In the genomic region with DNA sequence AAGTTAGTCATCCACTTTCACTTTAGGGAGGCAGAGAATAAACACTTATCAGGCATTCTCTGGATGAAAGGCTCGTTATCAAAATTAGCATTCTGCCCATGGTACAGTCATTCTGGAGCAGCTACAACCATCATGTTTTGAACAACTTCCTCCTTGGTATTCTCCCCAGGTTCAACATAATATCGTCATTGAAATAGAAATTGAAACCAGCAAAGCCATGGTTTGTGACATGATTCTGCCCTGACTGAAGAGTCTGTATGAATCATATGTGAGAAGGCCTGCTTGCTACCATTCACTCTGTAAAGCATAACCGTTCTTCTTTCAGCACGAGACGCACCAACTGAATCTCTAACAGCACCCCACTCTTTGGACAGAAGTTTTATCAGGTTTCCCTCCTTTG, we compare ENCODE assay signal across 9 cellular contexts.
A peak's percentile ranks its signal among the peaks of the same experiment; 100 is the strongest.
DNase-seq lines count a peak whose midpoint lies in the region; ATAC-seq and TF ChIP-seq lines count a peak whose summit lies in the region.
"Had no signal": no experiment of that assay in that cellular context is flagged by ENCODE, and none has a peak within 500 bp of the region (broad histone marks: within the 10 kb centered on the region; RNA-seq: fewer than 3 reads in every experiment).

No MANE protein-coding gene starts in this region.

- H3K4me3 Mint-ChIP-seq in activated T-cell treated with anti-CD3 and anti-CD28 coated beads, Interleukin-2, amount 50 U/mL, for 24 hours, result peak overlapping the region; percentile 44
- H3K4me3 Mint-ChIP-seq in T-helper 1 cell treated with Interleukin-12 subunit alpha and Interleukin-12 subunit beta and Interleukin-4 antibody, amounts not matched to agents 30 μg/mL and 1 μg/mL, for 36 hours, result peak overlapping the region; percentile 63
- peak overlapping the region; percentile 48 to 56 for H3K4me3 Mint-ChIP-seq in stimulated activated naive B cell treated with anti-CD40 and anti-IgM and Interleukin-4, amounts not matched to agents 10 μg/mL and 1 μg/mL and 100 μg/mL, for 72 hours

- TF ChIP-seq CTCF in foreskin fibroblast (IDR thresholded peaks at IDR 0.05; ENCODE audit: low read depth, low read length) (no peak), BE2C (IDR thresholded peaks at IDR 0.05; ENCODE audit: low read depth, low read length) (no peak)

- POLR2A ChIA-PET in HEK293T (lab: Yijun Ruan, JAX), result no interaction called here

- H3K36me3 Mint-ChIP-seq in activated T-cell treated with anti-CD3 and anti-CD28 coated beads, Interleukin-2, amount 50 U/mL, for 24 hours (ENCODE audit: low read depth), result no peaks in the 10 kb centered on the region
- no peaks in the 10 kb centered on the region for H3K36me3 Mint-ChIP-seq in T-helper 1 cell treated with Interleukin-12 subunit alpha and Interleukin-12 subunit beta and Interleukin-4 antibody, amounts not matched to agents 30 μg/mL and 1 μg/mL, for 36 hours (ENCODE audit: low read depth)
- no peaks in the 10 kb centered on the region for H3K36me3 Mint-ChIP-seq in stimulated activated naive B cell treated with anti-CD40 and anti-IgM and Interleukin-4, amounts not matched to agents 10 μg/mL and 1 μg/mL and 100 μg/mL, for 72 hours

- CTCF ChIA-PET in HEK293T (lab: Yijun Ruan, JAX), result no interaction called here

- no peaks in the 10 kb centered on the region for H3K9me3 ChIP-seq in BE2C

- peak; percentile 96 for ATAC-seq in HG02852 (IDR thresholded peaks at IDR 0.05; ENCODE audit: unreplicated experiment)
- ATAC-seq in stimulated activated naive B cell treated with anti-CD40 and anti-IgM and Interleukin-4, amounts not matched to agents 10 μg/mL and 1 μg/mL and 100 μg/mL, for 72 hours (replicated peaks), result peak; percentile 97 to 99

- H3K4me1 Mint-ChIP-seq in activated T-cell treated with anti-CD3 and anti-CD28 coated beads, Interleukin-2, amount 50 U/mL, for 24 hours (ENCODE audit: low read depth), result peaks cover 29% of the 10 kb centered on the region
- H3K4me1 Mint-ChIP-seq in T-helper 1 cell treated with Interleukin-12 subunit alpha and Interleukin-12 subunit beta and Interleukin-4 antibody, amounts not matched to agents 30 μg/mL and 1 μg/mL, for 36 hours (ENCODE audit: low read depth), result peaks cover 20% of the 10 kb centered on the region
- peaks cover 12 to 14% of the 10 kb centered on the region in 2 donors for H3K4me1 Mint-ChIP-seq in stimulated activated naive B cell treated with anti-CD40 and anti-IgM and Interleukin-4, amounts not matched to agents 10 μg/mL and 1 μg/mL and 100 μg/mL, for 72 hours

- no peaks in the 10 kb centered on the region for H3K27me3 ChIP-seq in BE2C

- peak overlapping the region; percentile 82 for H3K27ac Mint-ChIP-seq in activated T-cell treated with anti-CD3 and anti-CD28 coated beads, Interleukin-2, amount 50 U/mL, for 24 hours
- peak overlapping the region; percentile 90 for H3K27ac Mint-ChIP-seq in T-helper 1 cell treated with Interleukin-12 subunit alpha and Interleukin-12 subunit beta and Interleukin-4 antibody, amounts not matched to agents 30 μg/mL and 1 μg/mL, for 36 hours
- peak overlapping the region; percentile 73 for H3K27ac Mint-ChIP-seq in stimulated activated naive B cell treated with anti-CD40 and anti-IgM and Interleukin-4, amounts not matched to agents 10 μg/mL and 1 μg/mL and 100 μg/mL, for 72 hours

- H3K36me3 ChIP-seq in BE2C, result no peaks in the 10 kb centered on the region

- H3K4me1 ChIP-seq in BE2C, result no peaks in the 10 kb centered on the region

- H3K9me3 Mint-ChIP-seq in activated T-cell treated with anti-CD3 and anti-CD28 coated beads, Interleukin-2, amount 50 U/mL, for 24 hours, result no peaks in the 10 kb centered on the region
- H3K9me3 Mint-ChIP-seq in T-helper 1 cell treated with Interleukin-12 subunit alpha and Interleukin-12 subunit beta and Interleukin-4 antibody, amounts not matched to agents 30 μg/mL and 1 μg/mL, for 36 hours, result no peaks in the 10 kb centered on the region
- H3K9me3 Mint-ChIP-seq in stimulated activated naive B cell treated with anti-CD40 and anti-IgM and Interleukin-4, amounts not matched to agents 10 μg/mL and 1 μg/mL and 100 μg/mL, for 72 hours, result no peaks in the 10 kb centered on the region

- H3K4me3 ChIP-seq in foreskin fibroblast (ENCODE audit: low read depth in 1 of 2, low read length in 2 of 2), result no peak overlapping the region
- H3K4me3 ChIP-seq in BE2C (ENCODE audit: low read depth, low read length), result no peak overlapping the region

- H3K27me3 Mint-ChIP-seq in activated T-cell treated with anti-CD3 and anti-CD28 coated beads, Interleukin-2, amount 50 U/mL, for 24 hours, result peaks cover 29% of the 10 kb centered on the region
- no peaks in the 10 kb centered on the region for H3K27me3 Mint-ChIP-seq in T-helper 1 cell treated with Interleukin-12 subunit alpha and Interleukin-12 subunit beta and Interleukin-4 antibody, amounts not matched to agents 30 μg/mL and 1 μg/mL, for 36 hours (ENCODE audit: low read depth)
- H3K27me3 Mint-ChIP-seq in stimulated activated naive B cell treated with anti-CD40 and anti-IgM and Interleukin-4, amounts not matched to agents 10 μg/mL and 1 μg/mL and 100 μg/mL, for 72 hours, result peaks cover 0 to 5% of the 10 kb centered on the region in 2 donors

- no peak for DNase-seq in activated T-cell treated with anti-CD3 and anti-CD28 coated beads, Interleukin-2, amount 50 U/mL, for 24 hours
- no peak for DNase-seq in activated T-cell treated with anti-CD3 and anti-CD28 coated beads for 4 hours
- peak; percentile 39 for DNase-seq in stimulated activated naive B cell treated with anti-CD40 and anti-IgM and Interleukin-4, amounts not matched to agents 10 μg/mL and 1 μg/mL and 100 μg/mL, for 72 hours
- no peak for DNase-seq in HEK293T (ENCODE audit: extremely low spot score)
- no peak for DNase-seq in foreskin fibroblast
- DNase-seq in BE2C, result no peak
- DNase-seq: NCI-H2107 had no signal

TF ChIP-seq in HEK293T, 16 proteins besides CTCF, POLR2A, EP300 and RAD21:
- TF ChIP-seq SUZ12 (IDR thresholded peaks at IDR 0.05) (no peak), FOXA1 (IDR thresholded peaks at IDR 0.05) (no peak), SP1 (IDR thresholded peaks at IDR 0.05) (no peak), L3MBTL2 (conservative IDR thresholded peaks at IDR 0.05) (no peak), ELF4 (IDR thresholded peaks at IDR 0.05) (no peak), FOXM1 (IDR thresholded peaks at IDR 0.05; ENCODE audit: borderline replicate concordance) (no peak), FOXK2 (IDR thresholded peaks at IDR 0.05) (no peak), BHLHE40 (IDR thresholded peaks at IDR 0.05; ENCODE audit: borderline replicate concordance) (no peak), TARDBP (IDR thresholded peaks at IDR 0.05) (no peak), CTBP1 (IDR thresholded peaks at IDR 0.05; ENCODE audit: borderline replicate concordance) (no peak), ZNF384 (IDR thresholded peaks at IDR 0.05) (no peak), HDGF (IDR thresholded peaks at IDR 0.05; ENCODE audit: borderline replicate concordance) (no peak), NFRKB (IDR thresholded peaks at IDR 0.05) (no peak), ARNT (IDR thresholded peaks at IDR 0.05) (no peak), LEF1 (IDR thresholded peaks at IDR 0.05; ENCODE audit: borderline replicate concordance) (no peak)
- TF ChIP-seq, protein P1, sequence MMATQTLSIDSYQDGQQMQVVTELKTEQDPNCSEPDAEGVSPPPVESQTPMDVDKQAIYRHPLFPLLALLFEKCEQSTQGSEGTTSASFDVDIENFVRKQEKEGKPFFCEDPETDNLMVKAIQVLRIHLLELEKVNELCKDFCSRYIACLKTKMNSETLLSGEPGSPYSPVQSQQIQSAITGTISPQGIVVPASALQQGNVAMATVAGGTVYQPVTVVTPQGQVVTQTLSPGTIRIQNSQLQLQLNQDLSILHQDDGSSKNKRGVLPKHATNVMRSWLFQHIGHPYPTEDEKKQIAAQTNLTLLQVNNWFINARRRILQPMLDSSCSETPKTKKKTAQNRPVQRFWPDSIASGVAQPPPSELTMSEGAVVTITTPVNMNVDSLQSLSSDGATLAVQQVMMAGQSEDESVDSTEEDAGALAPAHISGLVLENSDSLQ (IDR thresholded peaks at IDR 0.05), result no peak
TF ChIP-seq in HEK293T: peak in this region for 0.
